Comparison of ENCODE assay signal across 7 cellular contexts in the genomic region with DNA sequence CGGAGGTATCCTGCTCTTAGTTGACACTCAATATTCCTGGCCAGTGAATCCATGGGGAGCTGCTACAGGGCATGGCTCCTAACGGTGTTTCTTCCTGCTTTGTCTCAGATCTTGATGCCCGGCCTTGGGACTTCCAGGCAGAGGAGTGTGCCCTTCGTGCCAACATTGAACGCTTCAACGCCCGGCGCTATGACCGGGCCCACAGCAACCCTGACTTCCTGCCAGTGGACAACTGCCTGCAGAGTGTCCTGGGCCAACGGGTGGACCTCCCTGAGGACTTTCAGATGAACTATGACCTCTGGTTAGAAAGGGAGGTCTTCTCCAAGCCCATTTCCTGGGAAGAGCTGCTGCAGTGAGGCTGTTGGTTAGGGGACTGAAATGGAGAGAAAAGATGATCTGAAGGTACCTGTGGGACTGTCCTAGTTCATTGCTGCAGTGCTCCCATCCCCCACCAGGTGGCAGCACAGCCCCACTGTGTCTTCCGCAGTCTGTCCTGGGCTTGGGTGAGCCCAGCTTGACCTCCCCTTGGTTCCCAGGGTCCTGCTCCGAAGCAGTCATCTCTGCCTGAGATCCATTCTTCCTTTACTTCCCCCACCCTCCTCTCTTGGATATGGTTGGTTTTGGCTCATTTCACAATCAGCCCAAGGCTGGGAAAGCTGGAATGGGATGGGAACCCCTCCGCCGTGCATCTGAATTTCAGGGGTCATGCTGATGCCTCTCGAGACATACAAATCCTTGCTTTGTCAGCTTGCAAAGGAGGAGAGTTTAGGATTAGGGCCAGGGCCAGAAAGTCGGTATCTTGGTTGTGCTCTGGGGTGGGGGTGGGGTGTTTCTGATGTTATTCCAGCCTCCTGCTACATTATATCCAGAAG. TPM values are rescaled to one million over a fixed set of nuclear protein-coding genes. Genes with fewer than 3 reads are reported as not detected.
DNase-seq lines count a peak whose midpoint lies in the region; ATAC-seq and TF ChIP-seq lines count a peak whose summit lies in the region.

No MANE protein-coding gene starts in this region.

- H3K36me3 Mint-ChIP-seq in activated B cell treated with CpG ODN at 0.5 μM for 24 hours (ENCODE audit: low read depth): peaks cover 98% of the 10 kb centered on the region

- H2AFZ ChIP-seq in Karpas-422 (ENCODE audit: low read length): no peak overlapping the region
- no peak overlapping the region for H2AFZ ChIP-seq in mammary epithelial cell (ENCODE audit: low read depth, low read length)

- peaks cover 16% of the 10 kb centered on the region for H3K4me1 ChIP-seq in Karpas-422 (ENCODE audit: low read length)
- H3K4me1 ChIP-seq in mammary epithelial cell (ENCODE audit: insufficient read depth, low read length): peaks cover 24% of the 10 kb centered on the region

- H3K4me3 ChIP-seq in Karpas-422 (ENCODE audit: low read length) (no peak overlapping the region), mammary epithelial cell (replicated peaks in 1 of 3; ENCODE audit: insufficient read depth in 1 of 3, low read depth in 2 of 3, low read length in 3 of 3) (no peak overlapping the region)

- in situ Hi-C loops in mammary epithelial cell (cut with MboI; ENCODE audit: low sequenced_read_pairs in 2 of 2): loop anchor here in 1 of 2 donors (10.0 kb wide), 1 partner anchor 51 kb away; no protein-coding TSS in a partner anchor

- POLR2A ChIA-PET in activated B cell treated with CpG ODN at 0.5 μM for 24 hours (lab: Charles Lee): interaction anchor here (2.1 kb wide), 1 partner anchor 19 kb away, joined by 7 read pairs; a partner anchor contains a TSS

- intact Hi-C loops in activated B cell treated with CpG ODN at 0.5 μM for 24 hours (cut with micrococcal nuclease): loop anchor here (1.0 kb wide), 3 partner anchors 53 to 443 kb away; no protein-coding TSS in a partner anchor
- intact Hi-C loops in mammary epithelial cell (cut with micrococcal nuclease): loop anchor here (1.0 kb wide), 1 partner anchor 53 kb away; no protein-coding TSS in a partner anchor

- peak; percentile 85 for ATAC-seq in activated B cell treated with CpG ODN at 0.5 μM for 24 hours (ENCODE audit: low read depth)
- peak; percentile 91 for ATAC-seq in left lobe of liver

- H3K36me3 ChIP-seq in Karpas-422 (ENCODE audit: insufficient read depth, low read length) (peaks cover 34% of the 10 kb centered on the region; the same call in 1 of the 2 replicates), mammary epithelial cell (ENCODE audit: insufficient read depth, low read length) (peaks cover 30% of the 10 kb centered on the region)

- H3K79me2 ChIP-seq in Karpas-422 (ENCODE audit: low read length) (no peaks in the 10 kb centered on the region; the same call in 1 of the 2 replicates), mammary epithelial cell (ENCODE audit: insufficient read depth, low read length) (no peaks in the 10 kb centered on the region)

- no peaks in the 10 kb centered on the region for H3K4me1 Mint-ChIP-seq in activated B cell treated with CpG ODN at 0.5 μM for 24 hours

- peak overlapping the region; percentile 67 for H3K27ac ChIP-seq in Karpas-422 (ENCODE audit: low read length)
- H3K27ac ChIP-seq in mammary epithelial cell (ENCODE audit: insufficient read depth, low read depth, low read length): no peak overlapping the region

- dilution Hi-C loops in mammary epithelial cell (cut with HindIII; ENCODE audit: low sequenced_read_pairs): no loop called here

- peak; percentile 12 for TF ChIP-seq CTCF in GM12801 (IDR thresholded peaks at IDR 0.05; ENCODE audit: extremely low read depth, insufficient read length)
- peak; percentile 50 for TF ChIP-seq CTCF in activated B cell treated with CpG ODN at 0.5 μM for 24 hours (IDR thresholded peaks at IDR 0.05)
- TF ChIP-seq CTCF in mammary epithelial cell (conservative IDR thresholded peaks at IDR 0.05 in 1 of 2, IDR thresholded peaks at IDR 0.05 in 1 of 2; ENCODE audit: extremely low read depth in 1 of 2, insufficient read depth in 1 of 2, low read depth in 1 of 2, low read length in 2 of 2): peak; percentile 93 to 99

- H3K27me3 Mint-ChIP-seq in activated B cell treated with CpG ODN at 0.5 μM for 24 hours: no peaks in the 10 kb centered on the region

- CTCF ChIA-PET in activated B cell treated with CpG ODN at 0.5 μM for 24 hours (lab: Charles Lee) (interaction anchor here (0.7 to 7.3 kb wide), 11 partner anchors 8 to 442 kb away, joined by 3 to 78 read pairs (median 5); a partner anchor contains a TSS), mammary epithelial cell (lab: Charles Lee; ENCODE audit: low non-redundant PET) (interaction anchor here (0.6 kb wide), 1 partner anchor 19 kb away, joined by 4 read pairs; a partner anchor contains a TSS)

- H3K9me2 ChIP-seq in Karpas-422 (replicated peaks; ENCODE audit: insufficient read depth, low read length): no peaks in the 10 kb centered on the region

- peak; percentile 85 for DNase-seq in Karpas-422
- peak; percentile 68 for DNase-seq in activated B cell treated with CpG ODN at 0.5 μM for 24 hours
- no peak for DNase-seq in mammary epithelial cell
- DNase-seq in left lobe of liver (ENCODE audit: low spot score): peak; percentile 69
- peak; percentile 40 to 57 (median 43) for DNase-seq in stimulated activated CD4-positive, alpha-beta T cell treated with anti-CD3 and anti-CD28 coated beads, TNF-alpha, amount 100 ng/mL, for 4 hours (ENCODE audit: low read depth in 3 of 3)
- DNase-seq in NCI-H2081 treated with DMSO at 0.1 percent for 48 hours (lab: John Stamatoyannopoulos, UW): no peak

- H3K27me3 ChIP-seq in Karpas-422 (ENCODE audit: low read length) (no peaks in the 10 kb centered on the region), mammary epithelial cell (ENCODE audit: insufficient read depth, low read length) (no peaks in the 10 kb centered on the region)

- H3K9ac ChIP-seq in Karpas-422 (ENCODE audit: low read length) (no peak overlapping the region), mammary epithelial cell (ENCODE audit: insufficient read depth, low read length) (no peak overlapping the region)

- H4K20me1 ChIP-seq in Karpas-422 (ENCODE audit: insufficient read depth, low read depth, low read length): no peaks in the 10 kb centered on the region
- H4K20me1 ChIP-seq in mammary epithelial cell (ENCODE audit: insufficient read depth, low read length): no peaks in the 10 kb centered on the region

- no peak overlapping the region for H3K4me2 ChIP-seq in Karpas-422 (ENCODE audit: low read depth, low read length, poor library complexity, severe bottlenecking)
- no peak overlapping the region for H3K4me2 ChIP-seq in mammary epithelial cell (ENCODE audit: insufficient read depth, low read depth, low read length)

- BruUV-seq in mammary epithelial cell (replicated peaks; lab: Mats Ljungman, UMichigan): TSS peak; percentile 13

- H3K4me3 Mint-ChIP-seq in activated B cell treated with CpG ODN at 0.5 μM for 24 hours: no peak overlapping the region

- H3K27ac Mint-ChIP-seq in activated B cell treated with CpG ODN at 0.5 μM for 24 hours: no peak overlapping the region

- no peaks in the 10 kb centered on the region for H3K9me3 ChIP-seq in Karpas-422 (ENCODE audit: low read length)
- H3K9me3 ChIP-seq in mammary epithelial cell (replicated peaks; ENCODE audit: insufficient read depth, low read length): no peaks in the 10 kb centered on the region

- no peaks in the 10 kb centered on the region for H3K9me3 Mint-ChIP-seq in activated B cell treated with CpG ODN at 0.5 μM for 24 hours

- 75% methylated on average over 15 of the region's 16 CpGs for WGBS in mammary epithelial cell (ENCODE audit: low coverage, missing lambda C conversion rate)

RNA-seq across cellular contexts. Expression of a gene that starts 16.7 kb away (rescaled TPM):
- not detected in 2 replicates for total RNA-seq in Karpas-422 (2014; rRNA removed; shearing (Covaris generic); ENCODE audit: low replicate concordance)
- total RNA-seq in activated B cell treated with CpG ODN at 0.5 μM for 24 hours (not detected in 2 replicates), mammary epithelial cell (not detected), left lobe of liver (not detected)
- polyA plus RNA-seq in mammary epithelial cell: not detected
- polyA minus RNA-seq in mammary epithelial cell: not detected

RNA-seq across cellular contexts. Expression of a gene that starts 19.4 kb away (rescaled TPM):
- total RNA-seq in Karpas-422 (2014; rRNA removed; shearing (Covaris generic); ENCODE audit: low replicate concordance): 35.3 and 53.8 TPM in 2 replicates
- total RNA-seq in activated B cell treated with CpG ODN at 0.5 μM for 24 hours (60.4 and 77.3 TPM in 2 replicates), mammary epithelial cell (10 to 100 TPM; 39.4 to 51.3 TPM), left lobe of liver (12.5 TPM)
- 24.9 TPM for polyA plus RNA-seq in mammary epithelial cell
- 26.5 TPM for polyA minus RNA-seq in mammary epithelial cell

RNA-seq across cellular contexts. Expression of a gene that starts 58.5 kb away (rescaled TPM):
- 0.19 and 0.47 TPM in 2 replicates for total RNA-seq in Karpas-422 (2014; rRNA removed; shearing (Covaris generic); ENCODE audit: low replicate concordance)
- not detected in 2 replicates for total RNA-seq in activated B cell treated with CpG ODN at 0.5 μM for 24 hours
- not detected for total RNA-seq in mammary epithelial cell
- polyA plus RNA-seq in mammary epithelial cell: not detected
- not detected for polyA minus RNA-seq in mammary epithelial cell
- not detected for total RNA-seq in left lobe of liver

Comparison
In these comparisons a context has a peak if more than half of its experiments do, and no peak if none do; other contexts are left out.
1. CTCF ChIP-seq: peak in every context shown above with its lines; median percentile 96 in mammary epithelial cell; 50 in activated B cell treated with CpG ODN at 0.5 μM for 24 hours; 12 in GM12801.
2. DNase-seq: peak in Karpas-422 (single experiment), activated B cell treated with CpG ODN at 0.5 μM for 24 hours (single experiment), left lobe of liver (single experiment) and stimulated activated CD4-positive, alpha-beta T cell treated with anti-CD3 and anti-CD28 coated beads, TNF-alpha, amount 100 ng/mL, for 4 hours (3 of 3); none in mammary epithelial cell (single experiment) and NCI-H2081 treated with DMSO at 0.1 percent for 48 hours (single experiment).